Comparison of ENCODE assay signal across 23 cellular contexts in genomic region chr17:10984163-10984562, GRCh38.
DNase-seq lines count a peak whose midpoint lies in the region; ATAC-seq, FAIRE-seq and TF ChIP-seq lines count a peak whose summit lies in the region.
"Had no signal": no experiment of that assay in that cellular context is flagged by ENCODE, and none has a peak within 500 bp of the region (broad histone marks: within the 10 kb centered on the region; RNA-seq: fewer than 3 reads in every experiment).

No MANE protein-coding gene starts in this region.

- ATAC-seq in HepG2 (no peak), right lobe of liver (no peak)

- no peak for TF ChIP-seq POLR2A in HepG2 (IDR thresholded peaks at IDR 0.05; ENCODE audit: insufficient read depth in 1 of 2, low read depth in 2 of 2, low read length in 2 of 2)
- no peak for TF ChIP-seq POLR2A in right lobe of liver (IDR thresholded peaks at IDR 0.05)
- no peak for TF ChIP-seq POLR2A in esophagus muscularis mucosa (IDR thresholded peaks at IDR 0.05; ENCODE audit: low read depth)
- no peak for TF ChIP-seq POLR2A in vagina (IDR thresholded peaks at IDR 0.05)

- POLR2A ChIA-PET in HepG2 (lab: Yijun Ruan, JAX) = no interaction called here

- H2AFZ ChIP-seq in HepG2 (ENCODE audit: low read length) = no peak overlapping the region

- no peaks in the 10 kb centered on the region for H3K27me3 ChIP-seq in HepG2 (ENCODE audit: control insufficient read depth in 1 of 2, insufficient read depth in 2 of 2, low read length in 2 of 2)
- H3K27me3 ChIP-seq in right lobe of liver = no peaks in the 10 kb centered on the region
- no peaks in the 10 kb centered on the region for H3K27me3 ChIP-seq in esophagus muscularis mucosa
- no peaks in the 10 kb centered on the region for H3K27me3 ChIP-seq in vagina
- H3K27me3 ChIP-seq: BE2C; BLaER1 treated with 17β-estradiol and CSF1 and Interleukin-3, amounts not matched to agents 10 nM and 100 nM had no signal

- H3K27ac ChIP-seq in HepG2 (ENCODE audit: extremely low read length, insufficient read depth, low read length) (no peak overlapping the region), right lobe of liver (no peak overlapping the region), esophagus muscularis mucosa (replicated peaks in 1 of 4) (no peak overlapping the region), vagina (no peak overlapping the region)
- H3K27ac ChIP-seq: 22Rv1; BLaER1 treated with 17β-estradiol and CSF1 and Interleukin-3, amounts not matched to agents 10 nM and 100 nM had no signal

- in situ Hi-C loops in HepG2 (cut with HindIII; ENCODE audit: extremely low pct_ligation_motif_present, low pct_unique_long_range_greater_than_20kb) = no loop called here

- TF ChIP-seq EP300 in HepG2 (IDR thresholded peaks at IDR 0.05; ENCODE audit: low read depth in 2 of 2, low read length in 2 of 2) (no peak), HepG2 (CRISPR knock-in tag; IDR thresholded peaks at IDR 0.05; ENCODE audit: borderline replicate concordance) (no peak), esophagus muscularis mucosa (IDR thresholded peaks at IDR 0.05) (no peak)

- FAIRE-seq in HepG2 (lab: Jason Lieb, UNC) = no peak
- FAIRE-seq: A204.1, D721Med, GM12891, GM18507, H54 had no signal

- intact Hi-C loops in HepG2 (cut with micrococcal nuclease; ENCODE audit: unreplicated experiment) (no loop called here), right lobe of liver (cut with DNase I) (no loop called here), esophagus muscularis mucosa (cut with DNase I) (no loop called here), vagina (cut with DNase I) (no loop called here)

- H3K9me3 ChIP-seq in HepG2 (ENCODE audit: low read length) (no peaks in the 10 kb centered on the region), right lobe of liver (no peaks in the 10 kb centered on the region), esophagus muscularis mucosa (peaks cover 0 to 5% (median 0%) of the 10 kb centered on the region in 4 donors), vagina (no peaks in the 10 kb centered on the region)
- H3K9me3 ChIP-seq: BE2C; BLaER1 treated with 17β-estradiol and CSF1 and Interleukin-3, amounts not matched to agents 10 nM and 100 nM had no signal

- no peak for TF ChIP-seq RAD21 in HepG2 (CRISPR knock-in tag; IDR thresholded peaks at IDR 0.05)

- H3K4me1 ChIP-seq in HepG2 (ENCODE audit: insufficient read depth, low read length) = no peaks in the 10 kb centered on the region
- no peaks in the 10 kb centered on the region for H3K4me1 ChIP-seq in right lobe of liver
- no peaks in the 10 kb centered on the region for H3K4me1 ChIP-seq in esophagus muscularis mucosa
- no peaks in the 10 kb centered on the region for H3K4me1 ChIP-seq in vagina
- H3K4me1 ChIP-seq: BE2C; BLaER1 treated with 17β-estradiol and CSF1 and Interleukin-3, amounts not matched to agents 10 nM and 100 nM had no signal

- no peak overlapping the region for H3K4me3 ChIP-seq in HepG2 (replicated peaks in 1 of 3; ENCODE audit: insufficient read depth in 1 of 3, low read depth in 2 of 3, low read length in 3 of 3)
- H3K4me3 ChIP-seq in right lobe of liver = no peak overlapping the region
- no peak overlapping the region for H3K4me3 ChIP-seq in esophagus muscularis mucosa
- H3K4me3 ChIP-seq in vagina = no peak overlapping the region
- H3K4me3 ChIP-seq: BLaER1 treated with 17β-estradiol and CSF1 and Interleukin-3, amounts not matched to agents 10 nM and 100 nM had no signal

- no peak overlapping the region for H3K9ac ChIP-seq in HepG2 (ENCODE audit: insufficient read depth, low read depth, low read length)
- H3K9ac ChIP-seq: BLaER1 treated with 17β-estradiol and CSF1 and Interleukin-3, amounts not matched to agents 10 nM and 100 nM had no signal

- H3K4me2 ChIP-seq in HepG2 (ENCODE audit: low read depth, low read length) = no peak overlapping the region
- H3K4me2 ChIP-seq: BLaER1 treated with 17β-estradiol and CSF1 and Interleukin-3, amounts not matched to agents 10 nM and 100 nM had no signal

- 0% methylated on average over 3 of the region's 3 CpGs for WGBS in HepG2 (ENCODE audit: low lambda C conversion rate)
- WGBS in right lobe of liver (ENCODE audit: insufficient coverage, low coverage, low lambda C conversion rate, missing lambda C conversion rate) = 59% methylated on average over 3 of the region's 3 CpGs
- WGBS in esophagus muscularis mucosa = 75% methylated on average over 3 of the region's 3 CpGs

- DNase-seq in HepG2 (ENCODE audit: low spot score) = no peak
- DNase-seq in right lobe of liver = no peak
- peak; percentile 26 for DNase-seq in esophagus muscularis mucosa (ENCODE audit: extremely low spot score)
- DNase-seq in vagina (ENCODE audit: extremely low spot score in 2 of 2) = peak; percentile 52 to 69
- DNase-seq in putamen (ENCODE audit: low spot score) = no peak
- no peak for DNase-seq in T-helper 2 cell
- DNase-seq: AML-193; BE2C; CD4-positive, alpha-beta T cell; CD8-positive, alpha-beta memory T cell; DMS 273 treated with DMSO at 0.1 percent for 48 hours; DMS79; EL; GF-D8; GOT3; HCEC 1CT had no signal

- no TSS peak for BruUV-seq in HepG2 (replicated peaks; lab: Mats Ljungman, UMichigan)

- H3K36me3 ChIP-seq in HepG2 (replicated peaks in 1 of 2; ENCODE audit: control insufficient read depth in 1 of 2, insufficient read depth in 2 of 2, low read length in 2 of 2) = no peaks in the 10 kb centered on the region
- no peaks in the 10 kb centered on the region for H3K36me3 ChIP-seq in right lobe of liver
- H3K36me3 ChIP-seq in esophagus muscularis mucosa = no peaks in the 10 kb centered on the region
- no peaks in the 10 kb centered on the region for H3K36me3 ChIP-seq in vagina
- H3K36me3 ChIP-seq: BE2C; BLaER1 treated with 17β-estradiol and CSF1 and Interleukin-3, amounts not matched to agents 10 nM and 100 nM had no signal

- no peak for TF ChIP-seq CTCF in HepG2 (CRISPR knock-in tag; IDR thresholded peaks at IDR 0.05)
- no peak for TF ChIP-seq CTCF in right lobe of liver (IDR thresholded peaks at IDR 0.05)
- no peak for TF ChIP-seq CTCF in esophagus muscularis mucosa (IDR thresholded peaks at IDR 0.05)
- TF ChIP-seq CTCF in vagina (IDR thresholded peaks at IDR 0.05) = no peak

- no peaks in the 10 kb centered on the region for H3K79me2 ChIP-seq in HepG2 (ENCODE audit: insufficient read depth, low read length)

- CTCF ChIA-PET in HepG2 (lab: Yijun Ruan, JAX; ENCODE audit: low intra/inter-chr PET ratio, low total read pairs) = no interaction called here

- no peaks in the 10 kb centered on the region for H4K20me1 ChIP-seq in HepG2 (ENCODE audit: insufficient read depth, low read length)
- H4K20me1 ChIP-seq: BLaER1 treated with 17β-estradiol and CSF1 and Interleukin-3, amounts not matched to agents 10 nM and 100 nM had no signal

TF ChIP-seq in HepG2, 621 proteins besides CTCF, POLR2A, EP300 and RAD21:
- TF ChIP-seq, protein P1, sequence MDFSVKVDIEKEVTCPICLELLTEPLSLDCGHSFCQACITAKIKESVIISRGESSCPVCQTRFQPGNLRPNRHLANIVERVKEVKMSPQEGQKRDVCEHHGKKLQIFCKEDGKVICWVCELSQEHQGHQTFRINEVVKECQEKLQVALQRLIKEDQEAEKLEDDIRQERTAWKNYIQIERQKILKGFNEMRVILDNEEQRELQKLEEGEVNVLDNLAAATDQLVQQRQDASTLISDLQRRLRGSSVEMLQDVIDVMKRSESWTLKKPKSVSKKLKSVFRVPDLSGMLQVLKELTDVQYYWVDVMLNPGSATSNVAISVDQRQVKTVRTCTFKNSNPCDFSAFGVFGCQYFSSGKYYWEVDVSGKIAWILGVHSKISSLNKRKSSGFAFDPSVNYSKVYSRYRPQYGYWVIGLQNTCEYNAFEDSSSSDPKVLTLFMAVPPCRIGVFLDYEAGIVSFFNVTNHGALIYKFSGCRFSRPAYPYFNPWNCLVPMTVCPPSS (IDR thresholded peaks at IDR 0.05) = no peak
- peak; percentile 23; the same call in 1 of the 2 replicates for TF ChIP-seq ZNF12 (CRISPR knock-in tag; IDR thresholded peaks at IDR 0.05)

Comparison
In these comparisons a context has a peak if more than half of its experiments do, and no peak if none do; other contexts are left out.
1. DNase-seq: peak in esophagus muscularis mucosa (single experiment) and vagina (2 of 2); none in HepG2 (single experiment), right lobe of liver (0 of 3), putamen (single experiment) and T-helper 2 cell (0 of 5).